In genomic region chr14:32202941-32203882, GRCh38 we compare ENCODE assay signal across 1 cellular context.
TF ChIP-seq lines count a peak whose summit lies in the region.

TSS of gene RNU6-8 (minus strand) at chr14:32203269.

TF ChIP-seq in HepG2, 621 proteins besides CTCF, POLR2A, EP300 and RAD21 (continued from another document and continues in another):
- TF ChIP-seq PREB (CRISPR knock-in tag; IDR thresholded peaks at IDR 0.05), result no peak; the same call in 1 of the 2 replicates
- peak; percentile 99 for TF ChIP-seq ZSCAN5A (CRISPR knock-in tag; IDR thresholded peaks at IDR 0.05; ENCODE audit: borderline replicate concordance)
- TF ChIP-seq EEA1 (CRISPR knock-in tag; IDR thresholded peaks at IDR 0.05; ENCODE audit: borderline replicate concordance), result peak; percentile 95; the same call in 1 of the 2 replicates
- peak; percentile 28 for TF ChIP-seq NR0B2 (CRISPR knock-in tag; IDR thresholded peaks at IDR 0.05)
- peak; percentile 91; the same call in 1 of the 2 replicates for TF ChIP-seq ZNF234 (CRISPR knock-in tag; conservative IDR thresholded peaks at IDR 0.05)
- TF ChIP-seq NBN (conservative IDR thresholded peaks at IDR 0.05), result no peak
- TF ChIP-seq FOXA1 (IDR thresholded peaks at IDR 0.05), result no peak
- TF ChIP-seq FOXA1 (CRISPR knock-in tag; IDR thresholded peaks at IDR 0.05), result no peak; the same call in none of the 2 replicates
- TF ChIP-seq ZKSCAN1 (IDR thresholded peaks at IDR 0.05; ENCODE audit: low read length), result 0 out of 2 replicates have a peak, but pooled peaks have one; percentile 8
- TF ChIP-seq ARID4A (CRISPR knock-in tag; IDR thresholded peaks at IDR 0.05; ENCODE audit: borderline replicate concordance), result peak; percentile 90
- no peak for TF ChIP-seq HMGA1 (CRISPR knock-in tag; conservative IDR thresholded peaks at IDR 0.05)
- no peak; the same call in 1 of the 2 replicates for TF ChIP-seq ZSCAN30 (CRISPR knock-in tag; IDR thresholded peaks at IDR 0.05)
- peak; percentile 100 for TF ChIP-seq HMGXB4 (CRISPR knock-in tag; IDR thresholded peaks at IDR 0.05; ENCODE audit: borderline replicate concordance in 1 of 2, low read depth in 1 of 2)
- peak; percentile 81 for TF ChIP-seq PHF8 (CRISPR knock-in tag; IDR thresholded peaks at IDR 0.05)
- TF ChIP-seq SNAPC5 (CRISPR knock-in tag; IDR thresholded peaks at IDR 0.05; ENCODE audit: borderline replicate concordance), result peak; percentile 100
- no peak; the same call in 1 of the 2 replicates for TF ChIP-seq ZNF3 (CRISPR knock-in tag; IDR thresholded peaks at IDR 0.05)
- TF ChIP-seq MEIS1 (CRISPR knock-in tag; IDR thresholded peaks at IDR 0.05; ENCODE audit: borderline replicate concordance), result peak; percentile 92
- TF ChIP-seq MXD4 (CRISPR knock-in tag; IDR thresholded peaks at IDR 0.05), result peak; percentile 96
- TF ChIP-seq ZBTB26 (CRISPR knock-in tag; IDR thresholded peaks at IDR 0.05; ENCODE audit: borderline replicate concordance), result peak; percentile 88
- peak; percentile 90 for TF ChIP-seq ZNF503 (CRISPR knock-in tag; IDR thresholded peaks at IDR 0.05)
- peak; percentile 80 for TF ChIP-seq ZBTB38 (CRISPR knock-in tag; IDR thresholded peaks at IDR 0.05)
- TF ChIP-seq POGZ (CRISPR knock-in tag; IDR thresholded peaks at IDR 0.05), result peak; percentile 85
- no peak for TF ChIP-seq SNRNP70 (IDR thresholded peaks at IDR 0.05; ENCODE audit: low read depth, low read length)
- no peak for TF ChIP-seq FLYWCH1 (CRISPR knock-in tag; IDR thresholded peaks at IDR 0.05)
- peak; percentile 86; the same call in 1 of the 2 replicates for TF ChIP-seq CCDC6 (CRISPR knock-in tag; IDR thresholded peaks at IDR 0.05)
- no peak; the same call in 1 of the 2 replicates for TF ChIP-seq ZNF318 (CRISPR knock-in tag; IDR thresholded peaks at IDR 0.05)
- 0 out of 2 replicates have a peak, but pooled peaks have one; percentile 36 for TF ChIP-seq ZBTB2 (CRISPR knock-in tag; IDR thresholded peaks at IDR 0.05; ENCODE audit: low read depth)
- TF ChIP-seq XRCC5 (optimal IDR thresholded peaks at IDR 0.05; ENCODE audit: low read length), result peak; percentile 96
- TF ChIP-seq GABPA (IDR thresholded peaks at IDR 0.05; ENCODE audit: low read depth, low read length), result no peak
- no peak for TF ChIP-seq GABPA (CRISPR knock-in tag; IDR thresholded peaks at IDR 0.05; ENCODE audit: low read depth)
- TF ChIP-seq HNRNPUL1 (IDR thresholded peaks at IDR 0.05; ENCODE audit: low read depth, low read length), result no peak
- TF ChIP-seq KAT2B (IDR thresholded peaks at IDR 0.05; ENCODE audit: borderline replicate concordance, low read depth, low read length), result no peak
- peak; percentile 31 for TF ChIP-seq CENPBD1 (CRISPR knock-in tag; IDR thresholded peaks at IDR 0.05; ENCODE audit: borderline replicate concordance, low read depth)
- no peak for TF ChIP-seq ZNF17 (CRISPR knock-in tag; IDR thresholded peaks at IDR 0.05)
- peak; percentile 53 for TF ChIP-seq ZNF160 (CRISPR knock-in tag; IDR thresholded peaks at IDR 0.05)
